ENCODE assay signal across 1 cellular context in genomic region chr17:50045154-50045553, GRCh38.
TF ChIP-seq lines count a peak whose summit lies in the region.

No MANE protein-coding gene starts in this region.

TF ChIP-seq in HepG2, 621 proteins besides CTCF, POLR2A, EP300 and RAD21:
- TF ChIP-seq ZBTB7B (CRISPR knock-in tag; IDR thresholded peaks at IDR 0.05) (no peak), ADNP (CRISPR knock-in tag; IDR thresholded peaks at IDR 0.05) (no peak), E2F2 (CRISPR knock-in tag; IDR thresholded peaks at IDR 0.05; ENCODE audit: borderline replicate concordance) (no peak), PPARG (CRISPR knock-in tag; conservative IDR thresholded peaks at IDR 0.05) (no peak), MLX (CRISPR knock-in tag; IDR thresholded peaks at IDR 0.05) (no peak), JUN (CRISPR knock-in tag; IDR thresholded peaks at IDR 0.05) (no peak), ZFP36L1 (CRISPR knock-in tag; IDR thresholded peaks at IDR 0.05) (no peak), ZBTB40 (IDR thresholded peaks at IDR 0.05) (no peak), ZBTB40 (CRISPR knock-in tag; IDR thresholded peaks at IDR 0.05) (no peak), KLF15 (CRISPR knock-in tag; IDR thresholded peaks at IDR 0.05; ENCODE audit: borderline replicate concordance) (no peak), CHD2 (IDR thresholded peaks at IDR 0.05; ENCODE audit: low read depth, low read length) (no peak), GFI1 (CRISPR knock-in tag; IDR thresholded peaks at IDR 0.05; ENCODE audit: borderline replicate concordance) (no peak), ZNF784 (CRISPR knock-in tag; IDR thresholded peaks at IDR 0.05; ENCODE audit: borderline replicate concordance) (no peak), NCOA5 (CRISPR knock-in tag; IDR thresholded peaks at IDR 0.05) (no peak), JDP2 (CRISPR knock-in tag; IDR thresholded peaks at IDR 0.05; ENCODE audit: borderline replicate concordance) (no peak)
TF ChIP-seq in HepG2: peak in this region for 0.
